In genomic region chr20:41811456-41811855, GRCh38 we compare ENCODE assay signal across 8 cellular contexts.
"Had no signal": no experiment of that assay in that cellular context is flagged by ENCODE, and none has a peak within 500 bp of the region (broad histone marks: within the 10 kb centered on the region; RNA-seq: fewer than 3 reads in every experiment).

No MANE protein-coding gene starts in this region.

- H3K4me1 Mint-ChIP-seq: GM23338, H9 had no signal

- H3K4me3 Mint-ChIP-seq: GM23338, H9, HFFc6 had no signal

- DNase-seq: GM23248, GOT3, H7, H9, HCEC 1CT, HFFc6 had no signal

- ATAC-seq: GM23338, HCT116 had no signal

- H3K27ac Mint-ChIP-seq: GM23338, H9, HFFc6 had no signal
